ENCODE assay signal across 23 cellular contexts in the genomic region with DNA sequence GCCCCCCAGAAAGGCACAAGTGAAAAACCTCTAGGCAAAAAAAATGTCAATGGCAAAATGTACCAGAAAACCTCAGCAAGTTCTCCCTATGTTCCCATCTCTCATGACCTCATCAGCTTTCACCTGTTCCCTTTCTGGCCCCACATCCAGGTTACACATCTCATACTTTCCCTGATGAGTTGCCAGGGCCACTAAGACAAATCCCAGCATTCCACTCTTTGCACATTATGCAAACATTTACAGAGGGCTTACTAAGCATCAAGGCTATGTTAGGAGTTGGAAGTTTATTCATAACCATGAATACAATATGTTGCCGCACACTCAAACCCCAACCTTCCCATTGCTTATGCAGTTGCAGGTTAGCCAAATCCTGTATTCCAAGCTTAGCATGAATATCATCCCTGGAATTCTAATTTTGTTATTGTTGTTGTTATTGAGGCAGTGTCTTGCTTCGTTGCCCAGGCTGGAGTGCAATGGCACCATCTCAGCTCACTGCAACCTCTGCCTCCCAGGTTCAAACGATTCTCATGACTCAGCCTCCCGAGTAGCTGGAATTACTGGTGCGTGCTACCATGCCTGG.
"Had no signal": no experiment of that assay in that cellular context is flagged by ENCODE, and none has a peak within 500 bp of the region (broad histone marks: within the 10 kb centered on the region; RNA-seq: fewer than 3 reads in every experiment).

No MANE protein-coding gene starts in this region.

- H3K4me1 ChIP-seq: thyroid gland, uterus had no signal

- H3K27me3 ChIP-seq: gastrocnemius medialis, suprapubic skin, thyroid gland, upper lobe of left lung, uterus had no signal

- H3K36me3 ChIP-seq: gastrocnemius medialis, suprapubic skin, thyroid gland, upper lobe of left lung, uterus had no signal

- FAIRE-seq: endothelial cell of umbilical vein, keratinocyte had no signal

- H3K4me2 ChIP-seq: smooth muscle cell had no signal

- H3K9me3 ChIP-seq: gastrocnemius medialis, suprapubic skin, thyroid gland, upper lobe of left lung, uterus had no signal

- DNase-seq: effector CD4-positive, alpha-beta T cell; endodermal cell; gastrocnemius medialis; glutamatergic neuron; immature natural killer cell; left colon; left ventricle myocardium superior; mesendoderm; naive thymus-derived CD4-positive, alpha-beta T cell; nephron progenitor cell; right cardiac atrium; stimulated activated CD4-positive, alpha-beta T cell treated with anti-CD3 and anti-CD28 coated beads, Interleukin-2, amount 100 ng/mL, for 48 hours; stimulated activated naive CD4-positive, alpha-beta T cell treated with Interleukin-2 at 50 U/mL for 16 hours; thyroid gland; upper lobe of left lung; uterus had no signal

- H3K4me3 ChIP-seq: coronary artery, gastrocnemius medialis, lung, smooth muscle cell, suprapubic skin, thyroid gland, upper lobe of left lung, uterus had no signal

- H3K27ac ChIP-seq: coronary artery, gastrocnemius medialis, suprapubic skin, thyroid gland, upper lobe of left lung, uterus had no signal

- ATAC-seq: esophagus mucosa; gastrocnemius medialis; left colon; left ventricle myocardium superior; naive thymus-derived CD4-positive, alpha-beta T cell; right cardiac atrium had no signal
